1 cellular context compared by ENCODE assay signal in genomic region chr19:58497634-58498170, GRCh38.
TF ChIP-seq lines count a peak whose summit lies in the region.

No MANE protein-coding gene starts in this region.

TF ChIP-seq in GM12878, 131 proteins besides CTCF, POLR2A, EP300 and RAD21 (continued from another document):
- TF ChIP-seq CUX1 (IDR thresholded peaks at IDR 0.05; ENCODE audit: insufficient replicate concordance, low read depth, low read length) (no peak), FOS (IDR thresholded peaks at IDR 0.05; ENCODE audit: borderline replicate concordance, extremely low read depth, insufficient read length) (no peak), STAT1 (conservative IDR thresholded peaks at IDR 0.05) (no peak), SIX5 (IDR thresholded peaks at IDR 0.05; ENCODE audit: low read depth, low read length, severe bottlenecking) (no peak), SMARCA5 (IDR thresholded peaks at IDR 0.05) (no peak)
- TF ChIP-seq, protein P1, sequence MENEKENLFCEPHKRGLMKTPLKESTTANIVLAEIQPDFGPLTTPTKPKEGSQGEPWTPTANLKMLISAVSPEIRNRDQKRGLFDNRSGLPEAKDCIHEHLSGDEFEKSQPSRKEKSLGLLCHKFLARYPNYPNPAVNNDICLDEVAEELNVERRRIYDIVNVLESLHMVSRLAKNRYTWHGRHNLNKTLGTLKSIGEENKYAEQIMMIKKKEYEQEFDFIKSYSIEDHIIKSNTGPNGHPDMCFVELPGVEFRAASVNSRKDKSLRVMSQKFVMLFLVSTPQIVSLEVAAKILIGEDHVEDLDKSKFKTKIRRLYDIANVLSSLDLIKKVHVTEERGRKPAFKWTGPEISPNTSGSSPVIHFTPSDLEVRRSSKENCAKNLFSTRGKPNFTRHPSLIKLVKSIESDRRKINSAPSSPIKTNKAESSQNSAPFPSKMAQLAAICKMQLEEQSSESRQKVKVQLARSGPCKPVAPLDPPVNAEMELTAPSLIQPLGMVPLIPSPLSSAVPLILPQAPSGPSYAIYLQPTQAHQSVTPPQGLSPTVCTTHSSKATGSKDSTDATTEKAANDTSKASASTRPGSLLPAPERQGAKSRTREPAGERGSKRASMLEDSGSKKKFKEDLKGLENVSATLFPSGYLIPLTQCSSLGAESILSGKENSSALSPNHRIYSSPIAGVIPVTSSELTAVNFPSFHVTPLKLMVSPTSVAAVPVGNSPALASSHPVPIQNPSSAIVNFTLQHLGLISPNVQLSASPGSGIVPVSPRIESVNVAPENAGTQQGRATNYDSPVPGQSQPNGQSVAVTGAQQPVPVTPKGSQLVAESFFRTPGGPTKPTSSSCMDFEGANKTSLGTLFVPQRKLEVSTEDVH (IDR thresholded peaks at IDR 0.05; ENCODE audit: low read depth, partially characterized antibody): no peak
